ENCODE assay signal across 19 cellular contexts in genomic region chr17:56994009-56994792, GRCh38. TPM values are rescaled to one million over a fixed set of nuclear protein-coding genes. Genes with fewer than 3 reads are reported as not detected.
A peak's percentile ranks its signal among the peaks of the same experiment; 100 is the strongest.
DNase-seq lines count a peak whose midpoint lies in the region; ATAC-seq and TF ChIP-seq lines count a peak whose summit lies in the region.
"Had no signal": no experiment of that assay in that cellular context is flagged by ENCODE, and none has a peak within 500 bp of the region (broad histone marks: within the 10 kb centered on the region; RNA-seq: fewer than 3 reads in every experiment).

No MANE protein-coding gene starts in this region.

- peaks cover 0 to 100% (median 87%) of the 10 kb centered on the region in 9 donors for H3K36me3 ChIP-seq in heart left ventricle

- no peaks in the 10 kb centered on the region for H3K9me3 ChIP-seq in heart left ventricle
- H3K9me3 ChIP-seq: MG63, testis had no signal

- H3K27ac ChIP-seq in heart left ventricle: peak overlapping the region in 1 of 12 donors; percentile 10
- H3K27ac ChIP-seq: testis had no signal

- no peaks in the 10 kb centered on the region for H3K27me3 ChIP-seq in heart left ventricle
- H3K27me3 ChIP-seq: MG63, testis had no signal

- in situ Hi-C loops in astrocyte of the cerebellum (cut with HindIII; ENCODE audit: low sequenced_read_pairs): no loop called here

- H3K4me3 ChIP-seq in heart left ventricle (no peak overlapping the region), astrocyte of the cerebellum (ENCODE audit: low read depth, low read length) (no peak overlapping the region)
- H3K4me3 ChIP-seq: MG63, testis had no signal

- TF ChIP-seq POLR2A in heart left ventricle (IDR thresholded peaks at IDR 0.05): no peak

- TF ChIP-seq CTCF in heart left ventricle (IDR thresholded peaks at IDR 0.05) (no peak), astrocyte of the cerebellum (IDR thresholded peaks at IDR 0.05; ENCODE audit: low read depth, low read length, missing control alignments) (no peak)

- DNase-seq in heart left ventricle (no peak), Right ventricle myocardium inferior (ENCODE audit: missing footprints) (no peak), astrocyte of the cerebellum (ENCODE audit: low read depth) (peak; percentile 55), iris pigment epithelial cell (ENCODE audit: low read depth) (peak; percentile 41), C1 segment of cervical spinal cord (lab: John Stamatoyannopoulos, UW) (no peak), mucosa of gallbladder (ENCODE audit: low spot score) (no peak), posterior cingulate gyrus (no peak)
- DNase-seq: activated CD4-positive, alpha-beta T cell treated with anti-CD3 and anti-CD28 coated beads, Interleukin-2, amount 50 U/mL, for 1 hour; activated naive CD4-positive, alpha-beta T cell treated with Interleukin-2 at 50 U/mL for 16 hours; CD4-positive, alpha-beta T cell; DND-41; glutamatergic neuron; MG63; natural killer cell; NCI-H1930; T-cell; testis had no signal

- 91 to 96% (median 95%) methylated on average over 4 of the region's 4 CpGs for WGBS in heart left ventricle, 4 donors

- ATAC-seq in heart left ventricle (peak in 3 of 4 donors; percentile 22 to 54 (median 45)), Right ventricle myocardium inferior (no peak), HG02970 (IDR thresholded peaks at IDR 0.05; ENCODE audit: low FRiP score, unreplicated experiment) (no peak)
- ATAC-seq: natural killer cell; stimulated activated effector memory CD8-positive, alpha-beta T cell treated with anti-CD3 and anti-CD28 coated beads, Interleukin-12 subunit alpha, Interleukin-12 subunit beta, amount 100 ng/mL, for 72 hours; T-cell had no signal

- H3K4me1 ChIP-seq in heart left ventricle: peaks cover 0 to 5% (median 0%) of the 10 kb centered on the region in 12 donors
- H3K4me1 ChIP-seq: testis had no signal

- intact Hi-C loops in heart left ventricle (cut with DNase I) (no loop called here), Right ventricle myocardium inferior (cut with DNase I) (no loop called here), posterior cingulate gyrus (cut with DNase I) (no loop called here)

RNA-seq across cellular contexts. Expression of gene SCPEP1, which starts 16.3 kb away (rescaled TPM):
- total RNA-seq in heart left ventricle (100 to 1,000 TPM in 1 of 9 donors, 10 to 100 TPM in 8; 39.8 to 162 (median 58.0) TPM), Right ventricle myocardium inferior (93.8 TPM), mucosa of gallbladder (77.0 TPM)
- 10 to 100 TPM; 31.9 to 99.7 TPM for polyA plus RNA-seq in heart left ventricle

RNA-seq across cellular contexts. Expression of gene COIL, which starts 33.4 kb away (rescaled TPM):
- total RNA-seq in heart left ventricle: 10 to 100 TPM in 1 of 9 donors, 1 to 10 TPM in 8; 6.5 to 11.3 (median 7.8) TPM
- polyA plus RNA-seq in heart left ventricle: 1 to 10 TPM; 5.7 to 6.9 TPM
- 8.7 TPM for total RNA-seq in Right ventricle myocardium inferior
- 12.5 TPM for total RNA-seq in mucosa of gallbladder

Comparison
In these comparisons a context has a peak if more than half of its experiments do, and no peak if none do; other contexts are left out.
1. ATAC-seq: peak in heart left ventricle (3 of 4); none in Right ventricle myocardium inferior (single experiment) and HG02970 (single experiment).
2. DNase-seq: peak in astrocyte of the cerebellum (single experiment) and iris pigment epithelial cell (single experiment); none in heart left ventricle (0 of 5), Right ventricle myocardium inferior (single experiment), C1 segment of cervical spinal cord (0 of 14), mucosa of gallbladder (single experiment) and posterior cingulate gyrus (0 of 10).